In the genomic region with DNA sequence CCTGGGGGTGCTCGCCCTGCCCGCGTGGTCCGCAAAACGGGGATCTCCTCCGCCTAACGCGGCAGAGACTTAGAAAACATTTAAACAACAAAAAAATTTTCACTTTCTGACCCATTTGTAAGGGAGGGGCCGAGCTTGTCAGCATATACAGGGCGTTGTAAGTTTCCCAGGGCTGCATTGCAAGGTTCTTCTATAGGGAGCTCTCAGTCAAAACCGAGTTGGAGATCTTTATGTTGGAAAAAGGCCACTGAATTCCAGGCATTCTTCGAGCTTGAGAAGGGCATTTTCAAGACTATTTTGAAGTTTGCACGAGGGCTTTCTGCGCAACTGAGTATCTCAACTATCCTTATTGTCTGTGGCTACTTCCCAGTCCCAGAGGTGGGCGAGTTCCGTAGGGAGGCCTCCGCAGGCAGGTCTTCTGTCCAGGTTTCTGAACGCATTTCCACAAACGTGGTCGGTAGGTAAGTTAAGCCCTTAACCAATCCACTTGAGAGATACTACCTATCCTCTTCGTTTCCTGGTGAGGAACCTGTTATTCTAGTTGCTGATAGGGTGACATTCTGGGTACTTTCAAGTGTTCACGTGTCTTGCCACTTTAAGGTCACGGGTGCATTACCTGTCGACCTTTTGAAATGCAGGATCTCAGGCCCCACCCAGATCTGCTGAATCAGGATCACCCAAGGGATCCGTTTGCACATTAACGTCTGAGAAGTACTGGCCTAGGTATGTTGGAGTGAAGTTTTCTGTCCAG, we compare ENCODE assay signal across 8 cellular contexts. TPM values are rescaled to one million over a fixed set of nuclear protein-coding genes. Genes with fewer than 3 reads are reported as not detected.
A peak's percentile ranks its signal among the peaks of the same experiment; 100 is the strongest.
DNase-seq lines count a peak whose midpoint lies in the region; ATAC-seq and TF ChIP-seq lines count a peak whose summit lies in the region.

No MANE protein-coding gene starts in this region.

- peak overlapping the region; percentile 62 for H3K4me3 ChIP-seq in AG09309 (ENCODE audit: control insufficient read depth, low read depth, low read length)
- peak overlapping the region; percentile 86 for H3K4me3 ChIP-seq in GM23338
- H3K4me3 ChIP-seq in OCI-LY7 (ENCODE audit: low read depth, low read length, poor library complexity, severe bottlenecking) = peak overlapping the region; percentile 65
- peak overlapping the region; percentile 66 for H3K4me3 ChIP-seq in ectodermal cell (ENCODE audit: insufficient read depth, low read depth, low read length)
- H3K4me3 ChIP-seq in aorta (ENCODE audit: low read length in 2 of 2) = peak overlapping the region; percentile 84 to 87

- no peaks in the 10 kb centered on the region for H3K9me3 ChIP-seq in OCI-LY7 (ENCODE audit: low read length)
- H3K9me3 ChIP-seq in ectodermal cell (ENCODE audit: control insufficient read depth, low read length) = no peaks in the 10 kb centered on the region
- H3K9me3 ChIP-seq in aorta (ENCODE audit: control insufficient read depth, low read length) = no peaks in the 10 kb centered on the region

- intact Hi-C loops in OCI-LY7 (cut with micrococcal nuclease; ENCODE audit: unreplicated experiment) (loop anchor here (5.0 kb wide), 3 partner anchors 50 to 70 kb away; a partner anchor contains a TSS), aorta (cut with DNase I) (no loop called here)

- peak overlapping the region; percentile 97 for H3K27ac Mint-ChIP-seq in GM23338

- no peaks in the 10 kb centered on the region for H3K27me3 ChIP-seq in GM23338 (ENCODE audit: insufficient read depth)
- H3K27me3 ChIP-seq in ectodermal cell (ENCODE audit: control insufficient read depth, insufficient read depth, low read length, poor library complexity, severe bottlenecking) = peaks cover 18% of the 10 kb centered on the region
- H3K27me3 ChIP-seq in aorta (ENCODE audit: control insufficient read depth in 1 of 2, insufficient read depth in 2 of 2, low read length in 1 of 2) = no peaks in the 10 kb centered on the region

- H3K4me2 ChIP-seq in GM23338 (peak overlapping the region; percentile 79), OCI-LY7 (ENCODE audit: low read length) (peak overlapping the region; percentile 76)

- TF ChIP-seq CTCF in AG09309 (IDR thresholded peaks at IDR 0.05; ENCODE audit: control insufficient read depth, insufficient read depth, low read depth, low read length, missing control alignments) (no peak), GM23338 (conservative IDR thresholded peaks at IDR 0.05; ENCODE audit: low read depth in 2 of 2) (no peak), OCI-LY7 (conservative IDR thresholded peaks at IDR 0.05; ENCODE audit: low read length) (no peak)

- H3K36me3 Mint-ChIP-seq in GM23338 (ENCODE audit: low read depth) = no peaks in the 10 kb centered on the region

- DNase-seq in AG09309 (ENCODE audit: low read depth) (no peak), GM23338 (ENCODE audit: low spot score) (peak; percentile 82), OCI-LY7 (ENCODE audit: low spot score) (peak; percentile 38), mesenteric fat pad (ENCODE audit: low spot score) (peak; percentile 26), aorta (no peak), SHP77 (lab: John Stamatoyannopoulos, UW) (no peak)

- no peaks in the 10 kb centered on the region for H4K20me1 ChIP-seq in GM23338 (replicated peaks; ENCODE audit: insufficient read depth)
- H4K20me1 ChIP-seq in OCI-LY7 (ENCODE audit: insufficient read depth, low read length) = no peaks in the 10 kb centered on the region

- H3K27ac ChIP-seq in GM23338 (ENCODE audit: low read depth) = peak overlapping the region; percentile 100
- peak overlapping the region; percentile 60 for H3K27ac ChIP-seq in OCI-LY7 (ENCODE audit: low read depth, low read length, poor library complexity, severe bottlenecking)
- H3K27ac ChIP-seq in ectodermal cell (ENCODE audit: insufficient read depth, low read depth, low read length, poor library complexity, severe bottlenecking) = no peak overlapping the region
- H3K27ac ChIP-seq in aorta (ENCODE audit: low read depth in 1 of 2, low read length in 2 of 2) = peak overlapping the region; percentile 64 to 81

- peaks cover 16% of the 10 kb centered on the region for H3K4me1 Mint-ChIP-seq in GM23338

- H3K4me1 ChIP-seq in GM23338 (ENCODE audit: insufficient read depth) (peaks cover 9% of the 10 kb centered on the region), OCI-LY7 (ENCODE audit: insufficient read depth, low read length, poor library complexity, severe bottlenecking) (peaks cover 19% of the 10 kb centered on the region), ectodermal cell (ENCODE audit: control insufficient read depth, insufficient read depth, low read length) (no peaks in the 10 kb centered on the region), aorta (ENCODE audit: control insufficient read depth in 1 of 2, insufficient read depth in 2 of 2, low read length in 2 of 2) (no peaks in the 10 kb centered on the region)

- H3K27me3 Mint-ChIP-seq in GM23338 (ENCODE audit: insufficient read depth, low read depth, poor library complexity) = peaks cover 15% of the 10 kb centered on the region

- H2AFZ ChIP-seq in GM23338 = no peak overlapping the region
- peak overlapping the region; percentile 75 for H2AFZ ChIP-seq in OCI-LY7 (ENCODE audit: low read length)

- ATAC-seq in GM23338 (peak; percentile 8), aorta (ENCODE audit: low FRiP score) (peak; percentile 30), HG03135 (IDR thresholded peaks at IDR 0.05; ENCODE audit: unreplicated experiment) (no peak)

- peaks cover 25% of the 10 kb centered on the region; the same call in 1 of the 2 replicates for H3F3A ChIP-seq in GM23338 (replicated peaks; ENCODE audit: low read depth)

- peak overlapping the region; percentile 95 for H3K4me3 Mint-ChIP-seq in GM23338

- CTCF ChIA-PET in OCI-LY7 (lab: Charles Lee; ENCODE audit: unreplicated experiment) = no interaction called here

- no peaks in the 10 kb centered on the region for H3K36me3 ChIP-seq in GM23338 (ENCODE audit: insufficient read depth)
- H3K36me3 ChIP-seq in OCI-LY7 (ENCODE audit: insufficient read depth, low read length) = no peaks in the 10 kb centered on the region
- H3K36me3 ChIP-seq in ectodermal cell (ENCODE audit: control insufficient read depth, insufficient read depth, low read length) = no peaks in the 10 kb centered on the region
- H3K36me3 ChIP-seq in aorta (ENCODE audit: control insufficient read depth in 1 of 2, insufficient read depth in 2 of 2, low read length in 1 of 2) = no peaks in the 10 kb centered on the region

- TSS peak; percentile 82 for BruUV-seq in OCI-LY7 (replicated peaks; lab: Mats Ljungman, UMichigan)

- no peaks in the 10 kb centered on the region for H3K9me3 Mint-ChIP-seq in GM23338

- H3K9me2 ChIP-seq in GM23338 (ENCODE audit: insufficient read depth) (no peaks in the 10 kb centered on the region), OCI-LY7 (ENCODE audit: insufficient read depth, low read length) (no peaks in the 10 kb centered on the region)

- H3K79me2 ChIP-seq in GM23338 (replicated peaks; ENCODE audit: insufficient read depth) (peaks cover 7% of the 10 kb centered on the region), OCI-LY7 (ENCODE audit: insufficient read depth, low read depth, low read length) (no peaks in the 10 kb centered on the region)

- WGBS in ectodermal cell, 2 experiments = 6 to 8% methylated on average over 26 of the region's 26 CpGs
- WGBS in aorta, 2 donors = 4 to 6% methylated on average over 26 of the region's 26 CpGs

- POLR2A ChIA-PET in OCI-LY7 (lab: Charles Lee) = interaction anchor here (0.5 to 1.1 kb wide), 4 partner anchors 8 to 214 kb away, joined by 3 to 7 read pairs (median 3); no protein-coding TSS in a partner anchor

TF ChIP-seq in GM23338, 12 proteins besides CTCF, POLR2A, EP300 and RAD21 (continues in another document):
- TF ChIP-seq, protein P1, sequence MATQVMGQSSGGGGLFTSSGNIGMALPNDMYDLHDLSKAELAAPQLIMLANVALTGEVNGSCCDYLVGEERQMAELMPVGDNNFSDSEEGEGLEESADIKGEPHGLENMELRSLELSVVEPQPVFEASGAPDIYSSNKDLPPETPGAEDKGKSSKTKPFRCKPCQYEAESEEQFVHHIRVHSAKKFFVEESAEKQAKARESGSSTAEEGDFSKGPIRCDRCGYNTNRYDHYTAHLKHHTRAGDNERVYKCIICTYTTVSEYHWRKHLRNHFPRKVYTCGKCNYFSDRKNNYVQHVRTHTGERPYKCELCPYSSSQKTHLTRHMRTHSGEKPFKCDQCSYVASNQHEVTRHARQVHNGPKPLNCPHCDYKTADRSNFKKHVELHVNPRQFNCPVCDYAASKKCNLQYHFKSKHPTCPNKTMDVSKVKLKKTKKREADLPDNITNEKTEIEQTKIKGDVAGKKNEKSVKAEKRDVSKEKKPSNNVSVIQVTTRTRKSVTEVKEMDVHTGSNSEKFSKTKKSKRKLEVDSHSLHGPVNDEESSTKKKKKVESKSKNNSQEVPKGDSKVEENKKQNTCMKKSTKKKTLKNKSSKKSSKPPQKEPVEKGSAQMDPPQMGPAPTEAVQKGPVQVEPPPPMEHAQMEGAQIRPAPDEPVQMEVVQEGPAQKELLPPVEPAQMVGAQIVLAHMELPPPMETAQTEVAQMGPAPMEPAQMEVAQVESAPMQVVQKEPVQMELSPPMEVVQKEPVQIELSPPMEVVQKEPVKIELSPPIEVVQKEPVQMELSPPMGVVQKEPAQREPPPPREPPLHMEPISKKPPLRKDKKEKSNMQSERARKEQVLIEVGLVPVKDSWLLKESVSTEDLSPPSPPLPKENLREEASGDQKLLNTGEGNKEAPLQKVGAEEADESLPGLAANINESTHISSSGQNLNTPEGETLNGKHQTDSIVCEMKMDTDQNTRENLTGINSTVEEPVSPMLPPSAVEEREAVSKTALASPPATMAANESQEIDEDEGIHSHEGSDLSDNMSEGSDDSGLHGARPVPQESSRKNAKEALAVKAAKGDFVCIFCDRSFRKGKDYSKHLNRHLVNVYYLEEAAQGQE (IDR thresholded peaks at IDR 0.05; ENCODE audit: unreplicated experiment) = no peak
- TF ChIP-seq, protein P2, sequence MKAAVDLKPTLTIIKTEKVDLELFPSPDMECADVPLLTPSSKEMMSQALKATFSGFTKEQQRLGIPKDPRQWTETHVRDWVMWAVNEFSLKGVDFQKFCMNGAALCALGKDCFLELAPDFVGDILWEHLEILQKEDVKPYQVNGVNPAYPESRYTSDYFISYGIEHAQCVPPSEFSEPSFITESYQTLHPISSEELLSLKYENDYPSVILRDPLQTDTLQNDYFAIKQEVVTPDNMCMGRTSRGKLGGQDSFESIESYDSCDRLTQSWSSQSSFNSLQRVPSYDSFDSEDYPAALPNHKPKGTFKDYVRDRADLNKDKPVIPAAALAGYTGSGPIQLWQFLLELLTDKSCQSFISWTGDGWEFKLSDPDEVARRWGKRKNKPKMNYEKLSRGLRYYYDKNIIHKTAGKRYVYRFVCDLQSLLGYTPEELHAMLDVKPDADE (IDR thresholded peaks at IDR 0.05) = 0 out of 2 replicates have a peak, but pooled peaks have one; percentile 30

RNA-seq across cellular contexts. Expression of a gene that starts 51.5 kb away (rescaled TPM):
- total RNA-seq in GM23338 (2014; rRNA removed; shearing (Covaris generic)) = 176 and 234 TPM in 2 replicates
- polyA plus RNA-seq in GM23338 (2016; fragmentation: Nextera tagmentation; extraction: Ambion mirVana) = 34.9 and 37.6 TPM in 2 replicates
- 15.1 and 16.2 TPM in 2 replicates for total RNA-seq in OCI-LY7 (2014; rRNA removed; shearing (Covaris generic))
- 18.0 and 24.5 TPM in 2 replicates for total RNA-seq in OCI-LY7 (2022)
- polyA plus RNA-seq in ectodermal cell (2013, experiment 1 of 4) = 34.7 TPM
- 40.6 TPM for polyA plus RNA-seq in ectodermal cell (2013, experiment 2 of 4)
- polyA plus RNA-seq in ectodermal cell (2013, experiment 3 of 4) = 22.8 TPM
- 26.8 TPM for polyA plus RNA-seq in ectodermal cell (2013, experiment 4 of 4)
- 105 TPM for total RNA-seq in mesenteric fat pad
- 100 to 1,000 TPM; 115 to 121 TPM for total RNA-seq in aorta
- 100 to 1,000 TPM in 1 of 2 donors, 10 to 100 TPM in 1; 32.4 to 105 TPM for polyA plus RNA-seq in aorta

Comparison
In these comparisons a context has a peak if more than half of its experiments do, and no peak if none do; other contexts are left out.
1. DNase-seq: peak in GM23338 (single experiment), OCI-LY7 (single experiment) and mesenteric fat pad (single experiment); none in AG09309 (single experiment), aorta (0 of 2) and SHP77 (0 of 2).
2. Peak in every context shown above with its lines, with median percentiles within 50 percentile points of each other: H3K4me3 ChIP-seq.